In the genomic region with DNA sequence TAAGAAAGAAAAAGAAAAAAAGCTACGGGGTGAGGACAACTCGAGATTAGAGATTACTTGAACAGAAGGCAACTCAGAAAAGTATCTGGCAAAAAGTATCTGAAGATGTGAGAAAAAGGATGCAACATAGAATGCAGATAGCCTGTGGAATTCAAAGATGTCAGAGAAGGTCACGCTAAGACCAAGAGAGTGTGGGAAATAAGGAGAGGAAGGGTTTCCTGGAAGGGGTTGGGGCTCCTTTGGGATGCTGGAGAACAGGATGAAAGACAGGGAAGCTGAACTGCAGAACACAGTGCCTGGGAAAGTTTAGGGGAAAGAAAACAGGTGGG, we compare ENCODE assay signal across 8 cellular contexts. TPM values are rescaled to one million over a fixed set of nuclear protein-coding genes. Genes with fewer than 3 reads are reported as not detected.
DNase-seq lines count a peak whose midpoint lies in the region; ATAC-seq and TF ChIP-seq lines count a peak whose summit lies in the region.

No MANE protein-coding gene starts in this region.

- WGBS in esophagus muscularis mucosa = 58% methylated on average over 3 of the region's 3 CpGs

- POLR2A ChIA-PET in BJ (lab: Charles Lee) (no interaction called here), PC-3 (lab: Charles Lee; ENCODE audit: unreplicated experiment) (no interaction called here)

- H3K9ac ChIP-seq in PC-3 (ENCODE audit: low read length) = no peak overlapping the region

- TF ChIP-seq CTCF in BJ (IDR thresholded peaks at IDR 0.05; ENCODE audit: insufficient read depth, low read depth, low read length) (no peak), PC-3 (conservative IDR thresholded peaks at IDR 0.05; ENCODE audit: low read depth, low read length) (no peak), esophagus muscularis mucosa (IDR thresholded peaks at IDR 0.05) (no peak)

- intact Hi-C loops in PC-3 (cut with micrococcal nuclease) (loop anchor here (5.0 to 10.0 kb wide), 3 partner anchors 138 to 422 kb away; no protein-coding TSS in a partner anchor), esophagus muscularis mucosa (cut with DNase I) (no loop called here)

- H2AFZ ChIP-seq in PC-3 (ENCODE audit: low read length) = no peak overlapping the region
- peak overlapping the region; percentile 24 for H2AFZ ChIP-seq in neuron (ENCODE audit: low read depth, low read length)

- no peaks in the 10 kb centered on the region for H4K20me1 ChIP-seq in PC-3 (ENCODE audit: low read length)

- H3K79me2 ChIP-seq in PC-3 (ENCODE audit: low read length) = no peaks in the 10 kb centered on the region

- ATAC-seq in PC-3 = no peak

- TF ChIP-seq EP300 in esophagus muscularis mucosa (IDR thresholded peaks at IDR 0.05) = no peak

- H3K4me2 ChIP-seq in PC-3 (ENCODE audit: low read length) = peak overlapping the region; percentile 80; the same call in 1 of the 2 replicates

- DNase-seq in BJ (ENCODE audit: low read depth) (no peak), PC-3 (no peak), esophagus muscularis mucosa (ENCODE audit: extremely low spot score) (no peak), kidney glomerular epithelial cell (lab: John Stamatoyannopoulos, UW) (no peak), HK-2 (ENCODE audit: unreplicated experiment) (no peak), NCI-H2196 (lab: John Stamatoyannopoulos, UW; ENCODE audit: unreplicated experiment) (no peak), OCI-M1 (lab: John Stamatoyannopoulos, UW) (no peak)

- H3K36me3 ChIP-seq in BJ (ENCODE audit: control insufficient read depth, insufficient read depth, low read length) (no peaks in the 10 kb centered on the region), PC-3 (ENCODE audit: low read depth, low read length) (no peaks in the 10 kb centered on the region), esophagus muscularis mucosa (no peaks in the 10 kb centered on the region), neuron (ENCODE audit: insufficient read depth, low read length) (no peaks in the 10 kb centered on the region)

- H3K9me3 ChIP-seq in PC-3 (ENCODE audit: low read length) = no peaks in the 10 kb centered on the region
- H3K9me3 ChIP-seq in esophagus muscularis mucosa = no peaks in the 10 kb centered on the region
- no peaks in the 10 kb centered on the region for H3K9me3 ChIP-seq in neuron (ENCODE audit: low read length)

- H3K27ac ChIP-seq in PC-3 (ENCODE audit: low read length) (no peak overlapping the region), esophagus muscularis mucosa (replicated peaks in 1 of 4) (peak overlapping the region in 1 of 4 donors; percentile 31)

- H3F3A ChIP-seq in PC-3 (ENCODE audit: low read length, unreplicated experiment) = no peaks in the 10 kb centered on the region

- H3K27me3 ChIP-seq in BJ (ENCODE audit: control insufficient read depth, insufficient read depth, low read length) (peaks cover 6% of the 10 kb centered on the region), PC-3 (ENCODE audit: low read length) (peaks cover 57% of the 10 kb centered on the region), esophagus muscularis mucosa (peaks cover 0 to 64% (median 10%) of the 10 kb centered on the region in 4 donors), neuron (ENCODE audit: insufficient read depth, low read length) (no peaks in the 10 kb centered on the region)

- no peak for TF ChIP-seq POLR2A in esophagus muscularis mucosa (IDR thresholded peaks at IDR 0.05; ENCODE audit: low read depth)

- no TSS peak for BruUV-seq in PC-3 (replicated peaks; lab: Mats Ljungman, UMichigan)

- CTCF ChIA-PET in BJ (lab: Yijun Ruan, JAX) = interaction anchor here (0.8 to 1.9 kb wide), 11 partner anchors 10 to 710 kb away, joined by 3 to 7 read pairs (median 3); no protein-coding TSS in a partner anchor
- CTCF ChIA-PET in PC-3 (lab: Charles Lee) = interaction anchor here (0.5 kb wide), 1 partner anchor 508 kb away, joined by 4 read pairs; no protein-coding TSS in a partner anchor

- H3K4me1 ChIP-seq in PC-3 (ENCODE audit: insufficient read depth, low read length) = peaks cover 21% of the 10 kb centered on the region
- H3K4me1 ChIP-seq in esophagus muscularis mucosa = peaks cover 15 to 25% (median 20%) of the 10 kb centered on the region in 4 donors
- peaks cover 26% of the 10 kb centered on the region for H3K4me1 ChIP-seq in neuron (ENCODE audit: insufficient read depth, low read length)

- H3K4me3 ChIP-seq in BJ (ENCODE audit: low read depth, low read length) = peak overlapping the region; percentile 46
- 0 out of 2 replicates have a peak overlapping the region, but pooled peaks have one; percentile 57 for H3K4me3 ChIP-seq in PC-3 (ENCODE audit: low read length)
- H3K4me3 ChIP-seq in esophagus muscularis mucosa = peak overlapping the region; percentile 49 to 66 (median 52)
- peak overlapping the region; percentile 56 for H3K4me3 ChIP-seq in neuron (ENCODE audit: low read length)

- no peaks in the 10 kb centered on the region for H3K9me2 ChIP-seq in PC-3 (replicated peaks; ENCODE audit: low read length)

RNA-seq across cellular contexts. Expression of a gene that starts 1.2 kb away (rescaled TPM):
- polyA plus RNA-seq in BJ (2011; rRNA removed) = 0.53 and 1.2 TPM in 2 replicates
- polyA minus RNA-seq in BJ (2011; rRNA and poly(A)+ RNA removed) = 3.4 and 3.7 TPM in 2 replicates
- total RNA-seq in PC-3 (2014; rRNA removed) (not detected in 2 replicates), esophagus muscularis mucosa (1 to 10 TPM; 2.5 to 7.7 (median 4.4) TPM)
